ENCODE assay signal across 8 cellular contexts in the genomic region with DNA sequence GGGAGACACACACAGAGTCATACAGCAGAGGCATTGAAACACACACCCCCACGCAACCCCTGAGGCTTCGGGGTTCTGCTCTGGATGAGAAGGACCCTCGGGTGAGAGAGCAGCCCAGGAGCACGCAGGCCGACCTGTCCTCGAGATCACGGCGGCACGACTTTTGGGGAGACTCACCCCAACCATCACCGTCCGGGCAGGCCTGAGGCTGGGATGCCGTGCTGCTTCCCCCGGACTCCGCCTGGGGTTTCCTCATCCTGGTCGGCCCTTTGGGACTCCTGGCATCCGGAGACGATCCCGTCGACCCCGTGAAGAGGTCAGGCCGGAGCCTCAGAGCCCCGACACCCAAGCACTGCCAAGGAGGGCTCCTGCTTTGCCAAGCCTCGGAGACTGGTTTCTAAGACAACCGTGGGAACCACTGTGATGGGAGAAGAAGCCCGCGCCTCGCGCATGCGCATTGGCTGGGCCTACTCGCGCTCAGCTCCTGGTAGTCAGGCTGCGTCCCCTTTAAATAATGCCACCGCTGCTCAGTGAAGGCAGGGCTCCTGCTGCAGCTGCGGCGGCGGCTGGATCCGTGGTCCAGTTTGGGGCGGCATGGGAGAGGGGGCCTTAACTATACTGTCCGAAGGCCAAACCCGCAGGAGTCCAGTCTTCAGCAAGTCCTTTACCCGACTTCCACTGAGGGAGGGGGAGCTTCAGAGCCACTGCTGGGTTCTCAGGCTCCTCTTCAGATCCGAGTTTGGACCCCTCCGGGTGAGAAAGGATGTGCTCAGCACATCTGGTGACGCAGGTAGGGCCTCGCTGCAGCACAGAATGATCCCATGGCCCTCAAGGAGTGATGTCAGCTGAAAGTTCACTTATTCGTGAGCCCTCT.
A peak's percentile ranks its signal among the peaks of the same experiment; 100 is the strongest.
DNase-seq lines count a peak whose midpoint lies in the region; ATAC-seq and TF ChIP-seq lines count a peak whose summit lies in the region.

No MANE protein-coding gene starts in this region.

- no peaks in the 10 kb centered on the region for H3K36me3 ChIP-seq in esophagus squamous epithelium
- H3K36me3 ChIP-seq in muscle layer of duodenum (ENCODE audit: control insufficient read depth in 1 of 2, insufficient read depth in 2 of 2, low read length in 2 of 2), result no peaks in the 10 kb centered on the region

- POLR2A ChIA-PET in AG04449 (lab: Yijun Ruan, JAX), result interaction anchor here (0.6 kb wide), 1 partner anchor 176 kb away, joined by 3 read pairs; no protein-coding TSS in a partner anchor

- intact Hi-C loops in esophagus squamous epithelium (cut with DNase I), result no loop called here

- peaks cover 58 to 62% of the 10 kb centered on the region in 2 donors for H3K27me3 Mint-ChIP-seq in stimulated activated naive B cell treated with anti-CD40 and anti-IgM and Interleukin-4, amounts not matched to agents 10 μg/mL and 1 μg/mL and 100 μg/mL, for 72 hours

- peak; percentile 53 for ATAC-seq in GM21367 (IDR thresholded peaks at IDR 0.05; ENCODE audit: unreplicated experiment)
- peak; percentile 70 to 80 for ATAC-seq in stimulated activated naive B cell treated with anti-CD40 and anti-IgM and Interleukin-4, amounts not matched to agents 10 μg/mL and 1 μg/mL and 100 μg/mL, for 72 hours (replicated peaks)
- ATAC-seq in GM18873 (IDR thresholded peaks at IDR 0.05; ENCODE audit: low FRiP score, unreplicated experiment), result no peak

- H3K27me3 ChIP-seq in esophagus squamous epithelium (peaks cover 0 to 62% (median 0%) of the 10 kb centered on the region in 4 donors), muscle layer of duodenum (ENCODE audit: low read depth, low read length) (peaks cover 6% of the 10 kb centered on the region)

- peaks cover 13 to 36% (median 25%) of the 10 kb centered on the region in 3 donors for H3K4me1 ChIP-seq in esophagus squamous epithelium
- H3K4me1 ChIP-seq in muscle layer of duodenum (ENCODE audit: control insufficient read depth in 1 of 2, insufficient read depth in 2 of 2, low read length in 2 of 2), result peaks cover 0 to 24% of the 10 kb centered on the region in 2 donors

- CTCF ChIA-PET in AG04449 (lab: Yijun Ruan, JAX), result no interaction called here

- 34 to 87% methylated on average over 8 of the region's 46 CpGs for WGBS in esophagus squamous epithelium, 2 donors

- no peaks in the 10 kb centered on the region for H3K9me3 ChIP-seq in esophagus squamous epithelium
- no peaks in the 10 kb centered on the region for H3K9me3 ChIP-seq in muscle layer of duodenum (ENCODE audit: control insufficient read depth in 1 of 2, low read length in 2 of 2)

- TF ChIP-seq CTCF in AG04449 (IDR thresholded peaks at IDR 0.05; ENCODE audit: insufficient read depth, low read length, missing control alignments) (no peak), esophagus squamous epithelium (IDR thresholded peaks at IDR 0.05) (no peak)

- H3K36me3 Mint-ChIP-seq in stimulated activated naive B cell treated with anti-CD40 and anti-IgM and Interleukin-4, amounts not matched to agents 10 μg/mL and 1 μg/mL and 100 μg/mL, for 72 hours, result peaks cover 1 to 3% of the 10 kb centered on the region in 2 donors

- TF ChIP-seq POLR2A in esophagus squamous epithelium (IDR thresholded peaks at IDR 0.05), result no peak

- peaks cover 6 to 8% of the 10 kb centered on the region in 2 donors for H3K9me3 Mint-ChIP-seq in stimulated activated naive B cell treated with anti-CD40 and anti-IgM and Interleukin-4, amounts not matched to agents 10 μg/mL and 1 μg/mL and 100 μg/mL, for 72 hours

- H3K4me1 Mint-ChIP-seq in stimulated activated naive B cell treated with anti-CD40 and anti-IgM and Interleukin-4, amounts not matched to agents 10 μg/mL and 1 μg/mL and 100 μg/mL, for 72 hours, result peaks cover 19 to 35% of the 10 kb centered on the region in 2 donors

- H3K27ac Mint-ChIP-seq in stimulated activated naive B cell treated with anti-CD40 and anti-IgM and Interleukin-4, amounts not matched to agents 10 μg/mL and 1 μg/mL and 100 μg/mL, for 72 hours, result peak overlapping the region; percentile 21

- H3K27ac ChIP-seq in esophagus squamous epithelium (no peak overlapping the region), muscle layer of duodenum (ENCODE audit: low read length) (no peak overlapping the region)

- DNase-seq in AG04449 (ENCODE audit: low read depth, low spot score) (no peak), NCI-H2227 treated with DMSO at 0.1 percent for 48 hours (lab: John Stamatoyannopoulos, UW) (peak; percentile 82), esophagus squamous epithelium (lab: John Stamatoyannopoulos, UW) (no peak)
- peak; percentile 63 for DNase-seq in activated T-cell treated with anti-CD3 and anti-CD28 coated beads, Interleukin-2, amount 50 U/mL, for 1 hour
- DNase-seq in stimulated activated naive B cell treated with anti-CD40 and anti-IgM and Interleukin-4, amounts not matched to agents 10 μg/mL and 1 μg/mL and 100 μg/mL, for 72 hours, result no peak

- peak overlapping the region in 1 of 2 donors; percentile 64 for H3K4me3 Mint-ChIP-seq in stimulated activated naive B cell treated with anti-CD40 and anti-IgM and Interleukin-4, amounts not matched to agents 10 μg/mL and 1 μg/mL and 100 μg/mL, for 72 hours

- peak overlapping the region; percentile 51 for H3K4me3 ChIP-seq in AG04449 (ENCODE audit: low read depth, low read length)
- peak overlapping the region; percentile 8 to 65 (median 39) for H3K4me3 ChIP-seq in esophagus squamous epithelium
- H3K4me3 ChIP-seq in muscle layer of duodenum (ENCODE audit: low read depth in 1 of 2, low read length in 2 of 2), result peak overlapping the region; percentile 2 to 67

Comparison
In these comparisons a context has a peak if more than half of its experiments do, and no peak if none do; other contexts are left out.
1. DNase-seq: peak in NCI-H2227 treated with DMSO at 0.1 percent for 48 hours (single experiment) and activated T-cell treated with anti-CD3 and anti-CD28 coated beads, Interleukin-2, amount 50 U/mL, for 1 hour (single experiment); none in AG04449 (single experiment), esophagus squamous epithelium (single experiment) and stimulated activated naive B cell treated with anti-CD40 and anti-IgM and Interleukin-4, amounts not matched to agents 10 μg/mL and 1 μg/mL and 100 μg/mL, for 72 hours (single experiment).
2. Peak in every context shown above with its lines, with median percentiles within 50 percentile points of each other: H3K4me3 ChIP-seq.